In the genomic region with DNA sequence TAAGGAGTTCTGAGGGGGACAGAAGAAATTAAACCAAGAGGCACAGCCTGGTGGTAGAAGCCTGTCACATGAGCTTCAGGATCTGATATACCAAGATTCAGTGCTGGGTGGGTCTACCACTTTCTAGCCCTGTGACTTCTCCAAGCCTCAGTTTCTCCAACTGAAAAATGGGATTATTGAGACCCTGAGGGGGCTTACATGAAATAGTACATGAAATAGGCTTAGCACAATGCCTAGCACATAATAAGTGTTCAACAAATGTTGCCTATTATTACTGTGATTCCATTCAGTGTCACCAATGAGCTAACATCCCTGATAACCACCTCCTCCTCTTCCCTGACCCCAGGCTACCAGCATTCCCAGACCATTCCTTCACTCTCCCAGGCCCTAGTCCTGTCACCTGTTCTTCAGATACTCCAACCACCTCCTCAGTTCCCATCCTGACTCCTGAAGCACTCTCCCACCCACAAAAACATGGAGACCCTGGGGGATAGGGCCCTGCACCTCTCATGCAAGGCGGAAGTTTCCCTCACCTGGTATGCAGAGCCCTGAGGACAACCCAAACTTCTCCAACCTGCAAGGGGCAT, we compare ENCODE assay signal across 1 cellular context.
TF ChIP-seq lines count a peak whose summit lies in the region.

No MANE protein-coding gene starts in this region.

TF ChIP-seq in GM12878, 131 proteins besides CTCF, POLR2A, EP300 and RAD21:
- TF ChIP-seq ZNF687 (IDR thresholded peaks at IDR 0.05) (no peak), TCF7 (IDR thresholded peaks at IDR 0.05; ENCODE audit: borderline replicate concordance) (no peak), HSF1 (IDR thresholded peaks at IDR 0.05; ENCODE audit: low read depth, low read length) (no peak), HCFC1 (IDR thresholded peaks at IDR 0.05; ENCODE audit: low read length) (no peak), SMARCA5 (IDR thresholded peaks at IDR 0.05) (0 out of 2 replicates have a peak, but pooled peaks have one; percentile 23)
